Comparison of ENCODE assay signal across 33 cellular contexts in genomic region chr1:209570757-209571156, GRCh38. TPM values are rescaled to one million over a fixed set of nuclear protein-coding genes. Genes with fewer than 3 reads are reported as not detected.
"Had no signal": no experiment of that assay in that cellular context is flagged by ENCODE, and none has a peak within 500 bp of the region (broad histone marks: within the 10 kb centered on the region; RNA-seq: fewer than 3 reads in every experiment).

No MANE protein-coding gene starts in this region.

- H3K9me3 ChIP-seq: ascending aorta had no signal

- H3K4me3 ChIP-seq: ascending aorta, cardiac muscle cell had no signal

- H3K4me1 ChIP-seq: ascending aorta had no signal

- FAIRE-seq: bronchial epithelial cell had no signal

- ATAC-seq: activated CD4-positive, alpha-beta T cell treated with anti-CD3 and anti-CD28 coated beads for 36 hours; activated CD4-positive, CD25-positive, alpha-beta regulatory T cell treated with anti-CD3 and anti-CD28 coated beads, Interleukin-2, amount 50 U/mL, for 24 hours; activated CD8-positive, alpha-beta memory T cell treated with anti-CD3 and anti-CD28 coated beads, Interleukin-2, amount 10 ng/mL, durations not matched to agents 7 days and 5 days; activated CD8-positive, alpha-beta T cell treated with anti-CD3 and anti-CD28 coated beads, Interleukin-2, amount 10 ng/mL, durations not matched to agents 7 days and 5 days; activated naive CD8-positive, alpha-beta T cell treated with anti-CD3 and anti-CD28 coated beads, Interleukin-2, amount 50 U/mL, for 24 hours; WTC11 had no signal

- H3K27me3 ChIP-seq: ascending aorta, cardiac muscle cell had no signal

- H3K27ac ChIP-seq: ascending aorta, cardiac muscle cell, WERI-Rb-1 had no signal

- H3K36me3 ChIP-seq: ascending aorta, cardiac muscle cell, WERI-Rb-1 had no signal

- DNase-seq: activated CD4-positive, alpha-beta memory T cell treated with anti-CD3 and anti-CD28 coated beads, Interleukin-2, amount 10 ng/mL, durations not matched to agents 7 days and 5 days; activated CD4-positive, alpha-beta T cell treated with anti-CD3 and anti-CD28 coated beads for 1 hour; activated CD4-positive, alpha-beta T cell treated with anti-CD3 and anti-CD28 coated beads for 36 hours; activated CD4-positive, alpha-beta T cell treated with anti-CD3 and anti-CD28 coated beads for 48 hours; activated CD4-positive, alpha-beta T cell treated with anti-CD3 and anti-CD28 coated beads, Interleukin-2, amount 10 ng/mL, durations not matched to agents 7 days and 5 days; activated CD4-positive, alpha-beta T cell treated with anti-CD3 and anti-CD28 coated beads, Interleukin-2, amount 50 U/mL, for 48 hours; activated CD4-positive, CD25-positive, alpha-beta regulatory T cell; activated CD8-positive, alpha-beta memory T cell treated with anti-CD3 and anti-CD28 coated beads for 24 hours; activated CD8-positive, alpha-beta memory T cell treated with anti-CD3 and anti-CD28 coated beads, Interleukin-2, amount 10 ng/mL, durations not matched to agents 7 days and 5 days; activated CD8-positive, alpha-beta memory T cell treated with anti-CD3 and anti-CD28 coated beads, Interleukin-2, amount 50 U/mL, for 48 hours; activated CD8-positive, alpha-beta T cell treated with anti-CD3 and anti-CD28 coated beads, Interleukin-2, amount 10 ng/mL, durations not matched to agents 7 days and 5 days; activated effector memory CD4-positive, alpha-beta T cell treated with Interleukin-2 at 50 U/mL for 16 hours; activated gamma-delta T cell; activated naive CD4-positive, alpha-beta T cell treated with anti-CD3 and anti-CD28 coated beads, Interleukin-2, amount 10 ng/mL, durations not matched to agents 7 days and 5 days; activated naive CD4-positive, alpha-beta T cell treated with Interleukin-2 at 50 U/mL for 16 hours; activated naive CD8-positive, alpha-beta T cell treated with anti-CD3 and anti-CD28 coated beads, Interleukin-2, amount 10 ng/mL, durations not matched to agents 7 days and 5 days; activated naive CD8-positive, alpha-beta T cell treated with anti-CD3 and anti-CD28 coated beads, Interleukin-2, amount 50 U/mL, for 24 hours; activated T-cell treated with anti-CD3 and anti-CD28 coated beads, Interleukin-2, amount 50 U/mL, for 24 hours; activated T-cell treated with anti-CD3 and anti-CD28 coated beads, Interleukin-2, amount 50 U/mL, for 48 hours; amygdala; anterior cingulate cortex; caudate nucleus; cerebellar nuclear complex; T-helper 2 cell; T-helper 9 cell; WERI-Rb-1 had no signal

RNA-seq across cellular contexts. Expression of gene CAMK1G, which starts 12.8 kb away (rescaled TPM):
- total RNA-seq: activated CD4-positive, alpha-beta memory T cell treated with anti-CD3 and anti-CD28 coated beads, Interleukin-2, amount 10 ng/mL, durations not matched to agents 7 days and 5 days; activated CD4-positive, alpha-beta T cell treated with anti-CD3 and anti-CD28 coated beads, Interleukin-2, amount 10 ng/mL, durations not matched to agents 7 days and 5 days; activated CD8-positive, alpha-beta memory T cell treated with anti-CD3 and anti-CD28 coated beads, Interleukin-2, amount 10 ng/mL, durations not matched to agents 7 days and 5 days; activated CD8-positive, alpha-beta T cell treated with anti-CD3 and anti-CD28 coated beads, Interleukin-2, amount 10 ng/mL, durations not matched to agents 7 days and 5 days; activated naive CD8-positive, alpha-beta T cell treated with anti-CD3 and anti-CD28 coated beads, Interleukin-2, amount 10 ng/mL, durations not matched to agents 7 days and 5 days; activated T-helper 2 cell treated with anti-CD3 and anti-CD28 coated beads, Interferon-gamma antibody, Interleukin-2, Interleukin-4, amounts not matched to agents 10 μg/mL and 5 μg/mL and 100 μg/mL, durations not matched to agents 14 hours and 24 hours and 36 hours; ascending aorta; bronchial epithelial cell; chondrocyte had no signal
